Comparison of ENCODE assay signal across 1 cellular context in the genomic region with DNA sequence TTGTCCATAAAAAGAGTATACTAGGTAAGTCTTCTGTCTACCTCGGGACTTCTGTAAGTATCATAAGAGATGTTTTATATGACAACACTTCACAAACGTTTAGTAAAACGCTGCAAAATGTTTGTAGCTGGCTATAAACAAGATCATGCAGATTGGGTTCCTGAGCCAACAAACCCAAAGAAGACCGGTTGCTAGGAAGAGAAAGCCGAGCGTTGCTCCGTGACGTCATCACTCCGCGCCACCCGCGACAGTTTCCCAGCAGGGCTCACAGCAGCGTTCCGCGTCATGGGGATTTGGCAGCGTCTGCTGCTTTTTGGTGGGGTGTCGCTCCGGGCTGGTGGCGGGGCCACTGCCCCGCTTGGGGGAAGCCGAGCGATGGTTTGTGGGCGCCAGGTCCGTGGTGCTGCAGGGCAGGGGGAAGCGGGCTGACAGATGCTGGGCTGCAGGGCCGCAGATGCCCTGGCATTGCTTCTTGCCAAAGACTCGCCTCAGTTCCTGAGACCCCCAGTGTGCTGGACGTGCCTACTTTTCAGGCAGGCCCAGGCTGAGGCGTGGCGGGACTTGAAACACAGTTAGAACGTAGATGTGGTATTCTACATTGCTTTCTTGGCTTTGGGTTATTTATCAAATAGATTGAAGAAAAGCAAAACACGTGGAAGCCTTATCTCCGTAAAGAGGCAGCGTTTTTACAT.
TF ChIP-seq lines count a peak whose summit lies in the region.

A gene with protein sequence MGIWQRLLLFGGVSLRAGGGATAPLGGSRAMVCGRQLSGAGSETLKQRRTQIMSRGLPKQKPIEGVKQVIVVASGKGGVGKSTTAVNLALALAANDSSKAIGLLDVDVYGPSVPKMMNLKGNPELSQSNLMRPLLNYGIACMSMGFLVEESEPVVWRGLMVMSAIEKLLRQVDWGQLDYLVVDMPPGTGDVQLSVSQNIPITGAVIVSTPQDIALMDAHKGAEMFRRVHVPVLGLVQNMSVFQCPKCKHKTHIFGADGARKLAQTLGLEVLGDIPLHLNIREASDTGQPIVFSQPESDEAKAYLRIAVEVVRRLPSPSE (plus strand): TSS at position 250 of the 692 bp plus-strand sequence. CDS start 36 bp downstream, at position 286.

TF ChIP-seq in HepG2, 621 proteins besides CTCF, POLR2A, EP300 and RAD21 (continued from another document and continues in another):
- TF ChIP-seq, protein P1, sequence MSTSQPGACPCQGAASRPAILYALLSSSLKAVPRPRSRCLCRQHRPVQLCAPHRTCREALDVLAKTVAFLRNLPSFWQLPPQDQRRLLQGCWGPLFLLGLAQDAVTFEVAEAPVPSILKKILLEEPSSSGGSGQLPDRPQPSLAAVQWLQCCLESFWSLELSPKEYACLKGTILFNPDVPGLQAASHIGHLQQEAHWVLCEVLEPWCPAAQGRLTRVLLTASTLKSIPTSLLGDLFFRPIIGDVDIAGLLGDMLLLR (CRISPR knock-in tag; IDR thresholded peaks at IDR 0.05) = no peak; the same call in 1 of the 2 replicates
- TF ChIP-seq HDAC2 (CRISPR knock-in tag; IDR thresholded peaks at IDR 0.05) = peak; percentile 99
- TF ChIP-seq NFE2L1 (CRISPR knock-in tag; IDR thresholded peaks at IDR 0.05; ENCODE audit: borderline replicate concordance) = no peak
- TF ChIP-seq JUNB (CRISPR knock-in tag; IDR thresholded peaks at IDR 0.05; ENCODE audit: borderline replicate concordance) = no peak
- no peak for TF ChIP-seq HDAC6 (IDR thresholded peaks at IDR 0.05; ENCODE audit: low read depth, low read length)
- TF ChIP-seq SRF (IDR thresholded peaks at IDR 0.05; ENCODE audit: low read depth, low read length) = peak; percentile 91
- TF ChIP-seq, protein P2, sequence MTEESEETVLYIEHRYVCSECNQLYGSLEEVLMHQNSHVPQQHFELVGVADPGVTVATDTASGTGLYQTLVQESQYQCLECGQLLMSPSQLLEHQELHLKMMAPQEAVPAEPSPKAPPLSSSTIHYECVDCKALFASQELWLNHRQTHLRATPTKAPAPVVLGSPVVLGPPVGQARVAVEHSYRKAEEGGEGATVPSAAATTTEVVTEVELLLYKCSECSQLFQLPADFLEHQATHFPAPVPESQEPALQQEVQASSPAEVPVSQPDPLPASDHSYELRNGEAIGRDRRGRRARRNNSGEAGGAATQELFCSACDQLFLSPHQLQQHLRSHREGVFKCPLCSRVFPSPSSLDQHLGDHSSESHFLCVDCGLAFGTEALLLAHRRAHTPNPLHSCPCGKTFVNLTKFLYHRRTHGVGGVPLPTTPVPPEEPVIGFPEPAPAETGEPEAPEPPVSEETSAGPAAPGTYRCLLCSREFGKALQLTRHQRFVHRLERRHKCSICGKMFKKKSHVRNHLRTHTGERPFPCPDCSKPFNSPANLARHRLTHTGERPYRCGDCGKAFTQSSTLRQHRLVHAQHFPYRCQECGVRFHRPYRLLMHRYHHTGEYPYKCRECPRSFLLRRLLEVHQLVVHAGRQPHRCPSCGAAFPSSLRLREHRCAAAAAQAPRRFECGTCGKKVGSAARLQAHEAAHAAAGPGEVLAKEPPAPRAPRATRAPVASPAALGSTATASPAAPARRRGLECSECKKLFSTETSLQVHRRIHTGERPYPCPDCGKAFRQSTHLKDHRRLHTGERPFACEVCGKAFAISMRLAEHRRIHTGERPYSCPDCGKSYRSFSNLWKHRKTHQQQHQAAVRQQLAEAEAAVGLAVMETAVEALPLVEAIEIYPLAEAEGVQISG (CRISPR knock-in tag; IDR thresholded peaks at IDR 0.05) = peak; percentile 94
- TF ChIP-seq ISL2 (CRISPR knock-in tag; IDR thresholded peaks at IDR 0.05) = peak; percentile 89
- peak; percentile 100 for TF ChIP-seq GATAD1 (CRISPR knock-in tag; IDR thresholded peaks at IDR 0.05)
- no peak for TF ChIP-seq PHB2 (IDR thresholded peaks at IDR 0.05; ENCODE audit: partially characterized antibody)
- peak; percentile 100 for TF ChIP-seq ATF1 (CRISPR knock-in tag; IDR thresholded peaks at IDR 0.05)
- TF ChIP-seq HMGA1 (CRISPR knock-in tag; conservative IDR thresholded peaks at IDR 0.05) = no peak
- peak; percentile 50 for TF ChIP-seq ZNF629 (CRISPR knock-in tag; conservative IDR thresholded peaks at IDR 0.05)
- peak; percentile 93 for TF ChIP-seq AGO1 (IDR thresholded peaks at IDR 0.05; ENCODE audit: low read depth, low read length, poor library complexity, severe bottlenecking)
- peak; percentile 98 for TF ChIP-seq MTA1 (CRISPR knock-in tag; IDR thresholded peaks at IDR 0.05; ENCODE audit: borderline replicate concordance)
- no peak for TF ChIP-seq FOSL1 (CRISPR knock-in tag; IDR thresholded peaks at IDR 0.05; ENCODE audit: borderline replicate concordance)
- TF ChIP-seq THAP11 (CRISPR knock-in tag; IDR thresholded peaks at IDR 0.05) = peak; percentile 95
- TF ChIP-seq, protein P3, sequence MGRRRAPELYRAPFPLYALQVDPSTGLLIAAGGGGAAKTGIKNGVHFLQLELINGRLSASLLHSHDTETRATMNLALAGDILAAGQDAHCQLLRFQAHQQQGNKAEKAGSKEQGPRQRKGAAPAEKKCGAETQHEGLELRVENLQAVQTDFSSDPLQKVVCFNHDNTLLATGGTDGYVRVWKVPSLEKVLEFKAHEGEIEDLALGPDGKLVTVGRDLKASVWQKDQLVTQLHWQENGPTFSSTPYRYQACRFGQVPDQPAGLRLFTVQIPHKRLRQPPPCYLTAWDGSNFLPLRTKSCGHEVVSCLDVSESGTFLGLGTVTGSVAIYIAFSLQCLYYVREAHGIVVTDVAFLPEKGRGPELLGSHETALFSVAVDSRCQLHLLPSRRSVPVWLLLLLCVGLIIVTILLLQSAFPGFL (CRISPR knock-in tag; IDR thresholded peaks at IDR 0.05) = 0 out of 2 replicates have a peak, but pooled peaks have one; percentile 24
- TF ChIP-seq, protein P4, sequence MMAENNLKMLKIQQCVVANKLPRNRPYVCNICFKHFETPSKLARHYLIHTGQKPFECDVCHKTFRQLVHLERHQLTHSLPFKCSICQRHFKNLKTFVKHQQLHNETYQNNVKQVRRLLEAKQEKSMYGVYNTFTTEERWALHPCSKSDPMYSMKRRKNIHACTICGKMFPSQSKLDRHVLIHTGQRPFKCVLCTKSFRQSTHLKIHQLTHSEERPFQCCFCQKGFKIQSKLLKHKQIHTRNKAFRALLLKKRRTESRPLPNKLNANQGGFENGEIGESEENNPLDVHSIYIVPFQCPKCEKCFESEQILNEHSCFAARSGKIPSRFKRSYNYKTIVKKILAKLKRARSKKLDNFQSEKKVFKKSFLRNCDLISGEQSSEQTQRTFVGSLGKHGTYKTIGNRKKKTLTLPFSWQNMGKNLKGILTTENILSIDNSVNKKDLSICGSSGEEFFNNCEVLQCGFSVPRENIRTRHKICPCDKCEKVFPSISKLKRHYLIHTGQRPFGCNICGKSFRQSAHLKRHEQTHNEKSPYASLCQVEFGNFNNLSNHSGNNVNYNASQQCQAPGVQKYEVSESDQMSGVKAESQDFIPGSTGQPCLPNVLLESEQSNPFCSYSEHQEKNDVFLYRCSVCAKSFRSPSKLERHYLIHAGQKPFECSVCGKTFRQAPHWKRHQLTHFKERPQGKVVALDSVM (CRISPR knock-in tag; IDR thresholded peaks at IDR 0.05) = no peak
- TF ChIP-seq FOSL2 (CRISPR knock-in tag; IDR thresholded peaks at IDR 0.05) = peak; percentile 88
- no peak for TF ChIP-seq SCMH1 (CRISPR knock-in tag; IDR thresholded peaks at IDR 0.05; ENCODE audit: borderline replicate concordance)
- TF ChIP-seq, protein P5, sequence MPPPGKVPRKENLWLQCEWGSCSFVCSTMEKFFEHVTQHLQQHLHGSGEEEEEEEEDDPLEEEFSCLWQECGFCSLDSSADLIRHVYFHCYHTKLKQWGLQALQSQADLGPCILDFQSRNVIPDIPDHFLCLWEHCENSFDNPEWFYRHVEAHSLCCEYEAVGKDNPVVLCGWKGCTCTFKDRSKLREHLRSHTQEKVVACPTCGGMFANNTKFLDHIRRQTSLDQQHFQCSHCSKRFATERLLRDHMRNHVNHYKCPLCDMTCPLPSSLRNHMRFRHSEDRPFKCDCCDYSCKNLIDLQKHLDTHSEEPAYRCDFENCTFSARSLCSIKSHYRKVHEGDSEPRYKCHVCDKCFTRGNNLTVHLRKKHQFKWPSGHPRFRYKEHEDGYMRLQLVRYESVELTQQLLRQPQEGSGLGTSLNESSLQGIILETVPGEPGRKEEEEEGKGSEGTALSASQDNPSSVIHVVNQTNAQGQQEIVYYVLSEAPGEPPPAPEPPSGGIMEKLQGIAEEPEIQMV (CRISPR knock-in tag; IDR thresholded peaks at IDR 0.05; ENCODE audit: low read depth) = peak; percentile 88
- peak; percentile 69; the same call in 1 of the 2 replicates for TF ChIP-seq NAIF1 (CRISPR knock-in tag; IDR thresholded peaks at IDR 0.05; ENCODE audit: borderline replicate concordance)
- TF ChIP-seq ZNF354B (CRISPR knock-in tag; IDR thresholded peaks at IDR 0.05) = peak; percentile 99
- TF ChIP-seq ZNF20 (CRISPR knock-in tag; IDR thresholded peaks at IDR 0.05) = no peak
- TF ChIP-seq, protein P6, sequence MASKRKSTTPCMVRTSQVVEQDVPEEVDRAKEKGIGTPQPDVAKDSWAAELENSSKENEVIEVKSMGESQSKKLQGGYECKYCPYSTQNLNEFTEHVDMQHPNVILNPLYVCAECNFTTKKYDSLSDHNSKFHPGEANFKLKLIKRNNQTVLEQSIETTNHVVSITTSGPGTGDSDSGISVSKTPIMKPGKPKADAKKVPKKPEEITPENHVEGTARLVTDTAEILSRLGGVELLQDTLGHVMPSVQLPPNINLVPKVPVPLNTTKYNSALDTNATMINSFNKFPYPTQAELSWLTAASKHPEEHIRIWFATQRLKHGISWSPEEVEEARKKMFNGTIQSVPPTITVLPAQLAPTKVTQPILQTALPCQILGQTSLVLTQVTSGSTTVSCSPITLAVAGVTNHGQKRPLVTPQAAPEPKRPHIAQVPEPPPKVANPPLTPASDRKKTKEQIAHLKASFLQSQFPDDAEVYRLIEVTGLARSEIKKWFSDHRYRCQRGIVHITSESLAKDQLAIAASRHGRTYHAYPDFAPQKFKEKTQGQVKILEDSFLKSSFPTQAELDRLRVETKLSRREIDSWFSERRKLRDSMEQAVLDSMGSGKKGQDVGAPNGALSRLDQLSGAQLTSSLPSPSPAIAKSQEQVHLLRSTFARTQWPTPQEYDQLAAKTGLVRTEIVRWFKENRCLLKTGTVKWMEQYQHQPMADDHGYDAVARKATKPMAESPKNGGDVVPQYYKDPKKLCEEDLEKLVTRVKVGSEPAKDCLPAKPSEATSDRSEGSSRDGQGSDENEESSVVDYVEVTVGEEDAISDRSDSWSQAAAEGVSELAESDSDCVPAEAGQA (IDR thresholded peaks at IDR 0.05; ENCODE audit: low read depth) = peak; percentile 98
- TF ChIP-seq, protein P6 (CRISPR knock-in tag; IDR thresholded peaks at IDR 0.05; ENCODE audit: borderline replicate concordance) = no peak
- peak; percentile 56; the same call in 1 of the 2 replicates for TF ChIP-seq MTF2 (CRISPR knock-in tag; IDR thresholded peaks at IDR 0.05; ENCODE audit: borderline replicate concordance)
- peak; percentile 65; the same call in 1 of the 2 replicates for TF ChIP-seq ZNF615 (CRISPR knock-in tag; IDR thresholded peaks at IDR 0.05; ENCODE audit: borderline replicate concordance)
- TF ChIP-seq, protein P7, sequence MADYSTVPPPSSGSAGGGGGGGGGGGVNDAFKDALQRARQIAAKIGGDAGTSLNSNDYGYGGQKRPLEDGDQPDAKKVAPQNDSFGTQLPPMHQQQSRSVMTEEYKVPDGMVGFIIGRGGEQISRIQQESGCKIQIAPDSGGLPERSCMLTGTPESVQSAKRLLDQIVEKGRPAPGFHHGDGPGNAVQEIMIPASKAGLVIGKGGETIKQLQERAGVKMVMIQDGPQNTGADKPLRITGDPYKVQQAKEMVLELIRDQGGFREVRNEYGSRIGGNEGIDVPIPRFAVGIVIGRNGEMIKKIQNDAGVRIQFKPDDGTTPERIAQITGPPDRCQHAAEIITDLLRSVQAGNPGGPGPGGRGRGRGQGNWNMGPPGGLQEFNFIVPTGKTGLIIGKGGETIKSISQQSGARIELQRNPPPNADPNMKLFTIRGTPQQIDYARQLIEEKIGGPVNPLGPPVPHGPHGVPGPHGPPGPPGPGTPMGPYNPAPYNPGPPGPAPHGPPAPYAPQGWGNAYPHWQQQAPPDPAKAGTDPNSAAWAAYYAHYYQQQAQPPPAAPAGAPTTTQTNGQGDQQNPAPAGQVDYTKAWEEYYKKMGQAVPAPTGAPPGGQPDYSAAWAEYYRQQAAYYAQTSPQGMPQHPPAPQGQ (CRISPR knock-in tag; IDR thresholded peaks at IDR 0.05; ENCODE audit: borderline replicate concordance) = 0 out of 2 replicates have a peak, but pooled peaks have one; percentile 84
- no peak; the same call in 1 of the 2 replicates for TF ChIP-seq ZNF83 (CRISPR knock-in tag; IDR thresholded peaks at IDR 0.05; ENCODE audit: borderline replicate concordance)
- no peak for TF ChIP-seq ZNF496 (CRISPR knock-in tag; IDR thresholded peaks at IDR 0.05; ENCODE audit: insufficient replicate concordance)
- TF ChIP-seq TOPORS (CRISPR knock-in tag; IDR thresholded peaks at IDR 0.05) = peak; percentile 94
- TF ChIP-seq PAX8 (CRISPR knock-in tag; IDR thresholded peaks at IDR 0.05; ENCODE audit: borderline replicate concordance) = peak; percentile 82; the same call in 1 of the 2 replicates
- TF ChIP-seq KLF6 (CRISPR knock-in tag; IDR thresholded peaks at IDR 0.05) = peak; percentile 84
- peak; percentile 98 for TF ChIP-seq SALL1 (CRISPR knock-in tag; IDR thresholded peaks at IDR 0.05)
- 0 out of 2 replicates have a peak, but pooled peaks have one; percentile 75 for TF ChIP-seq XBP1 (CRISPR knock-in tag; IDR thresholded peaks at IDR 0.05)
- peak; percentile 89 for TF ChIP-seq AKAP8 (CRISPR knock-in tag; IDR thresholded peaks at IDR 0.05)
- TF ChIP-seq, protein P8, sequence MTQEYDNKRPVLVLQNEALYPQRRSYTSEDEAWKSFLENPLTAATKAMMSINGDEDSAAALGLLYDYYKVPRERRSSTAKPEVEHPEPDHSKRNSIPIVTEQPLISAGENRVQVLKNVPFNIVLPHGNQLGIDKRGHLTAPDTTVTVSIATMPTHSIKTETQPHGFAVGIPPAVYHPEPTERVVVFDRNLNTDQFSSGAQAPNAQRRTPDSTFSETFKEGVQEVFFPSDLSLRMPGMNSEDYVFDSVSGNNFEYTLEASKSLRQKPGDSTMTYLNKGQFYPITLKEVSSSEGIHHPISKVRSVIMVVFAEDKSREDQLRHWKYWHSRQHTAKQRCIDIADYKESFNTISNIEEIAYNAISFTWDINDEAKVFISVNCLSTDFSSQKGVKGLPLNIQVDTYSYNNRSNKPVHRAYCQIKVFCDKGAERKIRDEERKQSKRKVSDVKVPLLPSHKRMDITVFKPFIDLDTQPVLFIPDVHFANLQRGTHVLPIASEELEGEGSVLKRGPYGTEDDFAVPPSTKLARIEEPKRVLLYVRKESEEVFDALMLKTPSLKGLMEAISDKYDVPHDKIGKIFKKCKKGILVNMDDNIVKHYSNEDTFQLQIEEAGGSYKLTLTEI (CRISPR knock-in tag; conservative IDR thresholded peaks at IDR 0.05) = no peak
